Comparison of ENCODE assay signal across 8 cellular contexts in genomic region chrX:150573702-150574101, GRCh38. TPM values are rescaled to one million over a fixed set of nuclear protein-coding genes. Genes with fewer than 3 reads are reported as not detected.
DNase-seq lines count a peak whose midpoint lies in the region; ATAC-seq, FAIRE-seq and TF ChIP-seq lines count a peak whose summit lies in the region.

No MANE protein-coding gene starts in this region.

- peaks cover 71 to 97% (median 82%) of the 10 kb centered on the region in 4 donors for H3K4me1 Mint-ChIP-seq in CD4-positive, alpha-beta memory T cell
- H3K4me1 Mint-ChIP-seq in Caco-2 (ENCODE audit: low read depth, unreplicated experiment) = no peaks in the 10 kb centered on the region

- no peaks in the 10 kb centered on the region for H3K9me3 Mint-ChIP-seq in CD4-positive, alpha-beta memory T cell
- H3K9me3 Mint-ChIP-seq in Caco-2 (ENCODE audit: unreplicated experiment) = no peaks in the 10 kb centered on the region

- no peak overlapping the region for H4K91ac ChIP-seq in H1 (replicated peaks; ENCODE audit: insufficient read length, low read length)

- peak in 1 of 5 donors; percentile 46 for DNase-seq in CD4-positive, alpha-beta memory T cell
- DNase-seq in H1 (ENCODE audit: low read depth in 1 of 2, low spot score in 2 of 2) (no peak), Right ventricle myocardium inferior (ENCODE audit: missing footprints) (no peak), AG20443 (ENCODE audit: low spot score) (no peak), HCEC 1CT (no peak), Caco-2 (no peak)

- H3F3A ChIP-seq in Loucy (ENCODE audit: low read depth) = no peaks in the 10 kb centered on the region

- no peak overlapping the region; the same call in 1 of the 2 replicates for H3K18ac ChIP-seq in H1 (ENCODE audit: extremely low read depth, low read length)

- no peak overlapping the region for H2BK20ac ChIP-seq in H1 (ENCODE audit: low read length)

- no peaks in the 10 kb centered on the region for H3K27me3 Mint-ChIP-seq in CD4-positive, alpha-beta memory T cell
- H3K27me3 Mint-ChIP-seq in Caco-2 (ENCODE audit: insufficient read depth, unreplicated experiment) = no peaks in the 10 kb centered on the region

- H2BK12ac ChIP-seq in H1 (ENCODE audit: low read depth, low read length) = no peak overlapping the region

- H2AK5ac ChIP-seq in H1 (ENCODE audit: low read depth, low read length) = no peak overlapping the region

- H2BK5ac ChIP-seq in H1 (ENCODE audit: low read depth, low read length) = no peak overlapping the region

- H3K23me2 ChIP-seq in H1 (ENCODE audit: low read depth, low read length) = no peaks in the 10 kb centered on the region

- H3K9me3 ChIP-seq in CD4-positive, alpha-beta memory T cell (ENCODE audit: control insufficient read depth in 1 of 2, low read length in 2 of 2) = no peaks in the 10 kb centered on the region
- H3K9me3 ChIP-seq in Loucy (ENCODE audit: insufficient read depth, low read depth, low read length) = no peaks in the 10 kb centered on the region
- 0 out of 4 replicates have a peak, but pooled peaks cover 0 to 2% of the 10 kb centered on the region in 2 experiments for H3K9me3 ChIP-seq in H1 (ENCODE audit: insufficient read depth in 2 of 2, low read depth in 1 of 2, low read length in 1 of 2)
- H3K9me3 ChIP-seq in Caco-2 = no peaks in the 10 kb centered on the region

- H3K79me2 ChIP-seq in Loucy (ENCODE audit: insufficient read depth, low read length) (peaks cover 79% of the 10 kb centered on the region), H1 (ENCODE audit: control insufficient read depth in 1 of 2, insufficient read depth in 2 of 2, low read length in 2 of 2) (peaks cover 0 to 37% of the 10 kb centered on the region in 2 experiments; a peak in 2 of 4 replicates)

- ATAC-seq in GM19463 (IDR thresholded peaks at IDR 0.05; ENCODE audit: unreplicated experiment) = peak; percentile 32
- ATAC-seq in Right ventricle myocardium inferior = no peak

- no TSS peak for BruUV-seq in Caco-2 (replicated peaks; lab: Mats Ljungman, UMichigan)

- H2BK120ac ChIP-seq in H1 (replicated peaks; ENCODE audit: low read depth, low read length) = no peak overlapping the region

- peaks cover 0 to 13% of the 10 kb centered on the region in 2 donors for H3K36me3 Mint-ChIP-seq in CD4-positive, alpha-beta memory T cell
- no peaks in the 10 kb centered on the region for H3K36me3 Mint-ChIP-seq in Caco-2 (ENCODE audit: insufficient read depth, unreplicated experiment)

- 42% methylated on average over 4 of the region's 4 CpGs; no CpG with 5 or more reads in 1 of the 2 experiments for WGBS in H1 (ENCODE audit: extremely low coverage in 1 of 2, insufficient coverage in 1 of 2, insufficient read length in 1 of 2, insufficient replicate concordance in 2 of 2, low coverage in 1 of 2, low lambda C conversion rate in 2 of 2, missing lambda C conversion rate in 1 of 2), 2 experiments

- TF ChIP-seq POLR2A in H1 (IDR thresholded peaks at IDR 0.05; ENCODE audit: control extremely low read depth in 1 of 2, low read depth in 2 of 2, low read length in 2 of 2) = no peak

- H3K27me3 ChIP-seq in CD4-positive, alpha-beta memory T cell (ENCODE audit: insufficient read depth, low read length) = no peaks in the 10 kb centered on the region
- H3K27me3 ChIP-seq in Loucy (ENCODE audit: insufficient read depth, low read length, poor library complexity, severe bottlenecking) (no peaks in the 10 kb centered on the region), H1 (replicated peaks in 1 of 4; ENCODE audit: control insufficient read depth in 3 of 4, extremely low read depth in 1 of 4, insufficient read depth in 3 of 4, low read length in 3 of 4) (no peaks in the 10 kb centered on the region), Caco-2 (replicated peaks; ENCODE audit: control insufficient read depth, insufficient read depth, low read length) (no peaks in the 10 kb centered on the region)

- peak overlapping the region in 1 of 2 donors; percentile 13 for H3K4me3 ChIP-seq in CD4-positive, alpha-beta memory T cell (ENCODE audit: low read length in 2 of 2)
- H3K4me3 ChIP-seq in Loucy (ENCODE audit: low read length, poor library complexity, severe bottlenecking) (peak overlapping the region; percentile 82), H1 (ENCODE audit: extremely low read depth in 1 of 4, insufficient read depth in 2 of 4, low read depth in 3 of 4, low read length in 4 of 4) (no peak overlapping the region), Caco-2 (ENCODE audit: low read depth, low read length) (no peak overlapping the region)

- no peak overlapping the region for H2BK15ac ChIP-seq in H1 (ENCODE audit: low read length)

- peak overlapping the region; percentile 78 for H3K27ac ChIP-seq in CD4-positive, alpha-beta memory T cell (ENCODE audit: low read depth, low read length)
- no peak overlapping the region for H3K27ac ChIP-seq in H1 (ENCODE audit: low read depth, low read length)

- CTCF ChIA-PET in CD4-positive, alpha-beta memory T cell (lab: Charles Lee; ENCODE audit: partially characterized antibody) = interaction anchor here (1.3 to 2.1 kb wide), 2 partner anchors 14 to 30 kb away, joined by 4 to 12 read pairs; no protein-coding TSS in a partner anchor
- CTCF ChIA-PET in H1 (lab: Charles Lee; ENCODE audit: partially characterized antibody) (interaction anchor here (0.6 to 2.0 kb wide), 7 partner anchors 13 to 62 kb away, joined by 3 to 7 read pairs (median 3); no protein-coding TSS in a partner anchor), Caco-2 (lab: Charles Lee) (no interaction called here)

- H4K20me1 ChIP-seq in Loucy (ENCODE audit: insufficient read depth, low read length, poor library complexity, severe bottlenecking) (no peaks in the 10 kb centered on the region), H1 (replicated peaks in 1 of 2; ENCODE audit: control insufficient read depth in 1 of 2, insufficient read depth in 2 of 2, low read length in 2 of 2) (no peaks in the 10 kb centered on the region)

- H3K9ac ChIP-seq in Loucy (ENCODE audit: low read depth, low read length, poor library complexity, severe bottlenecking) = peak overlapping the region; percentile 55
- no peak overlapping the region for H3K9ac ChIP-seq in H1 (replicated peaks in 1 of 4; ENCODE audit: extremely low read depth in 1 of 4, low read depth in 3 of 4, low read length in 3 of 4)

- no peak for TF ChIP-seq EP300 in H1 (IDR thresholded peaks at IDR 0.05; ENCODE audit: borderline replicate concordance in 1 of 2, low read depth in 2 of 2, low read length in 2 of 2)

- intact Hi-C loops in CD4-positive, alpha-beta memory T cell (cut with micrococcal nuclease) = loop anchor here (5.0 kb wide), 3 partner anchors 86 to 824 kb away; partner anchors contain the start of genes MAMLD1 and VMA21
- intact Hi-C loops in Right ventricle myocardium inferior (cut with DNase I) (no loop called here), Caco-2 (cut with micrococcal nuclease; ENCODE audit: unreplicated experiment) (no loop called here)

- peak overlapping the region; percentile 57 to 90 (median 88) for H3K4me3 Mint-ChIP-seq in CD4-positive, alpha-beta memory T cell
- H3K4me3 Mint-ChIP-seq in Caco-2 (ENCODE audit: unreplicated experiment) = no peak overlapping the region

- no peaks in the 10 kb centered on the region for H3K9me2 ChIP-seq in Loucy (replicated peaks; ENCODE audit: low read depth, low read length)

- H2AFZ ChIP-seq in Loucy (ENCODE audit: low read length) = no peak overlapping the region
- no peak overlapping the region for H2AFZ ChIP-seq in H1 (ENCODE audit: low read length)

- TF ChIP-seq CTCF in Loucy (conservative IDR thresholded peaks at IDR 0.05; ENCODE audit: low read length) (peak; percentile 31), H1 (IDR thresholded peaks at IDR 0.05; ENCODE audit: control extremely low read depth in 1 of 3, insufficient read depth in 1 of 3, low read depth in 1 of 3, low read length in 3 of 3) (no peak), Caco-2 (IDR thresholded peaks at IDR 0.05; ENCODE audit: insufficient read depth in 1 of 2, low read depth in 1 of 2, low read length in 1 of 2, severe bottlenecking in 1 of 2, unreplicated experiment in 1 of 2) (no peak)

- peak; percentile 83 for FAIRE-seq in H1 (lab: Jason Lieb, UNC)

- no peaks in the 10 kb centered on the region; the same call in 1 of the 2 replicates for H3K79me1 ChIP-seq in H1 (ENCODE audit: low read depth, low read length)

- POLR2A ChIA-PET in CD4-positive, alpha-beta memory T cell (lab: Charles Lee; ENCODE audit: partially characterized antibody) = interaction anchor here (1.6 to 7.3 kb wide), 2 partner anchors 27 to 209 kb away, joined by 4 to 67 read pairs; no protein-coding TSS in a partner anchor
- POLR2A ChIA-PET in H1 (lab: Charles Lee; ENCODE audit: partially characterized antibody) = interaction anchor here (1.0 to 2.1 kb wide), 2 partner anchors 7 to 25 kb away, joined by 3 to 5 read pairs; no protein-coding TSS in a partner anchor
- POLR2A ChIA-PET in Caco-2 (lab: Charles Lee) = no interaction called here

- H3K4ac ChIP-seq in H1 (replicated peaks; ENCODE audit: insufficient read length, low read depth, low read length) = no peak overlapping the region

- no peak overlapping the region for H3K56ac ChIP-seq in H1 (replicated peaks; ENCODE audit: insufficient read length, low read depth, low read length)

- no peak overlapping the region for H4K5ac ChIP-seq in H1 (ENCODE audit: insufficient read length, low read depth, low read length)

- peak overlapping the region; percentile 79 for H3K4me2 ChIP-seq in Loucy (ENCODE audit: low read depth, low read length, poor library complexity, severe bottlenecking)
- peak overlapping the region in 1 of 2 experiments; percentile 35; a peak in 1 of 4 replicates for H3K4me2 ChIP-seq in H1 (ENCODE audit: insufficient read depth in 1 of 2, low read depth in 2 of 2, low read length in 2 of 2)

- no peak overlapping the region for H3K23ac ChIP-seq in H1 (ENCODE audit: insufficient read length)

- H3K27ac Mint-ChIP-seq in CD4-positive, alpha-beta memory T cell = peak overlapping the region; percentile 83 to 100 (median 86)
- H3K27ac Mint-ChIP-seq in Caco-2 (ENCODE audit: unreplicated experiment) = no peak overlapping the region

- no peak for TF ChIP-seq RAD21 in H1 (IDR thresholded peaks at IDR 0.05 in 1 of 2, conservative IDR thresholded peaks at IDR 0.05 in 1 of 2; ENCODE audit: low read depth in 2 of 2, low read length in 2 of 2)

- H3K4me1 ChIP-seq in CD4-positive, alpha-beta memory T cell (ENCODE audit: insufficient read depth, low read length) = peaks cover 93% of the 10 kb centered on the region
- H3K4me1 ChIP-seq in Loucy (ENCODE audit: insufficient read depth, low read length, poor library complexity, severe bottlenecking) (peaks cover 55% of the 10 kb centered on the region), H1 (replicated peaks in 1 of 4; ENCODE audit: control insufficient read depth in 3 of 4, insufficient read depth in 4 of 4, low read length in 3 of 4) (peaks cover 0 to 14% (median 10%) of the 10 kb centered on the region in 4 experiments; a peak in 4 of 7 replicates), Caco-2 (peaks cover 20% of the 10 kb centered on the region)

- H3K36me3 ChIP-seq in CD4-positive, alpha-beta memory T cell (ENCODE audit: insufficient read depth, low read length) = no peaks in the 10 kb centered on the region
- H3K36me3 ChIP-seq in Loucy (ENCODE audit: insufficient read depth, low read length) = no peaks in the 10 kb centered on the region
- H3K36me3 ChIP-seq in H1 (ENCODE audit: control insufficient read depth in 2 of 4, insufficient read depth in 4 of 4, low read length in 3 of 4) = no peaks in the 10 kb centered on the region; a peak in 1 of 8 replicates
- no peaks in the 10 kb centered on the region for H3K36me3 ChIP-seq in Caco-2 (ENCODE audit: control insufficient read depth, insufficient read depth, low read length)

- H4K8ac ChIP-seq in H1 (ENCODE audit: extremely low read depth, insufficient read depth, low read length) = no peak overlapping the region

- no peak overlapping the region for H3K14ac ChIP-seq in H1 (ENCODE audit: insufficient read length)

RNA-seq across cellular contexts. Expression of gene MTM1, which starts 5.3 kb away (rescaled TPM):
- total RNA-seq in CD4-positive, alpha-beta memory T cell = 10 to 100 TPM; 37.7 to 38.5 TPM
- polyA plus RNA-seq in CD4-positive, alpha-beta memory T cell = 10 to 100 TPM; 27.3 to 32.5 TPM
- total RNA-seq in H1 (2021; fragmentation: NEBNext Ultra II Directional; extraction: Animal tissue kit (Norgen Biotek cat#: 25700)) = 8.4 and 9.5 TPM in 2 replicates
- 1.7 and 2.3 TPM in 2 replicates for polyA plus RNA-seq in H1 (2011; rRNA removed)
- polyA plus RNA-seq in H1 (2011; cell fraction: cytosol; rRNA removed) = 3.2 TPM
- 2.3 TPM for polyA plus RNA-seq in H1 (2011; cell fraction: nucleus; rRNA removed)
- polyA plus RNA-seq in H1 (2012, experiment 1 of 2) = 3.3 to 8.4 TPM (median 4.5 TPM) in 4 replicates
- 0.30 TPM for polyA plus RNA-seq in H1 (2012, experiment 2 of 2)
- polyA plus RNA-seq in H1 (2013, experiment 1 of 2) = 3.2 TPM
- 3.3 TPM for polyA plus RNA-seq in H1 (2013, experiment 2 of 2)
- 4.7 and 8.4 TPM in 2 replicates for polyA minus RNA-seq in H1 (2011; rRNA and poly(A)+ RNA removed)
- polyA minus RNA-seq in H1 (2011; cell fraction: cytosol; rRNA and poly(A)+ RNA removed) = 1.4 TPM
- polyA minus RNA-seq in H1 (2011; cell fraction: nucleus; rRNA and poly(A)+ RNA removed) = 7.0 TPM
- total RNA-seq in Right ventricle myocardium inferior (8.8 TPM), Caco-2 (2022) (9.7 and 10.0 TPM in 2 replicates)
